Comparison of ENCODE assay signal across 1 cellular context in the genomic region with DNA sequence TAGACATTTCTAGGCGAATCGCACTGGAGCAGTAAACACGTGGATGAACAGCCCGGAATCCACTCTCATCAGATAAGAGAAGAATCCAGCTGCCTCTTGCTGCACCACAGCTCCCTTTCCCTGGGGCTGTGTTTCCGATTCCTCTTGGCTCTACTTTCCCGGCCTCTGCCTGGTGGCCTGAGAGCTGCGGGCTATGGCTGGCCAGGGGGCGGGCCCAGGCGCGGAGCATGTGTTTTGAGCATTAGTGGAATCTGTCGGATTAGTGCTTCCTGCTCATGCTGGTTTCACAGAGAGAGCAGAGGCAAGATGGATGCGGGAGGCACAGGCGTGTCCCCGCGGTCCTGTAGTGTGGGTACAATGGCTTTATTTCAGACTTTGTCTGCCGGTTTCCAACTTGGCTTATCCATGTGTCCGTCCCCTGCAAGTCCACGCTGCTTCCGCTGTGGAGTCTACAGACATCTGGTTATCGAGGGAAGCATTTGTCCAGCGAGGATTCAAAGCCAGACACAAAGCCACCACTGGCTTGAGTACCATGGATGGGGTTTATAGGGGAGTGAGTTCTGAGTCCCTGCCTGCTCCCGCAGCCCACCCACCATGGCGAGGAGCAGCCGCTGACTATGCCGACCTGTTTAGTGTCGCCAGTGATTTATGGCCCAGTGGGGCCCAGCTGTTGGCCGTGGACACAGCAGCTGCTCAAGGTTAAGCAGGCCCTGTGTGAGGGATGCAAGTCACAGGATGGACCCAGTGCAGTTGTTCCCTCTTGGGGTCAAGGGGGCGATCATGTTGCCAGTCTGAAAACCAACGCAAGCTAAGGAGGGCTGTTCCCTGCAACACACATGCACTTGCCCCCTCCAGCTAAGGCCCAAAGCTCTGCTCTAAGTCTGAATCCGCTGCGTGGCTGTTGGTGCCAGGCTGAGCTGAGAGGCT.
TF ChIP-seq lines count a peak whose summit lies in the region.

No MANE protein-coding gene starts in this region.

TF ChIP-seq in GM12878, 131 proteins besides CTCF, POLR2A, EP300 and RAD21:
- TF ChIP-seq YY1 (IDR thresholded peaks at IDR 0.05; ENCODE audit: low read depth, low read length) (0 out of 2 replicates have a peak, but pooled peaks have one; percentile 36), SREBF1 (IDR thresholded peaks at IDR 0.05; ENCODE audit: low read length) (no peak), E2F8 (IDR thresholded peaks at IDR 0.05; ENCODE audit: low read depth, partially characterized antibody) (no peak)
